10 cellular contexts compared by ENCODE assay signal in the genomic region with DNA sequence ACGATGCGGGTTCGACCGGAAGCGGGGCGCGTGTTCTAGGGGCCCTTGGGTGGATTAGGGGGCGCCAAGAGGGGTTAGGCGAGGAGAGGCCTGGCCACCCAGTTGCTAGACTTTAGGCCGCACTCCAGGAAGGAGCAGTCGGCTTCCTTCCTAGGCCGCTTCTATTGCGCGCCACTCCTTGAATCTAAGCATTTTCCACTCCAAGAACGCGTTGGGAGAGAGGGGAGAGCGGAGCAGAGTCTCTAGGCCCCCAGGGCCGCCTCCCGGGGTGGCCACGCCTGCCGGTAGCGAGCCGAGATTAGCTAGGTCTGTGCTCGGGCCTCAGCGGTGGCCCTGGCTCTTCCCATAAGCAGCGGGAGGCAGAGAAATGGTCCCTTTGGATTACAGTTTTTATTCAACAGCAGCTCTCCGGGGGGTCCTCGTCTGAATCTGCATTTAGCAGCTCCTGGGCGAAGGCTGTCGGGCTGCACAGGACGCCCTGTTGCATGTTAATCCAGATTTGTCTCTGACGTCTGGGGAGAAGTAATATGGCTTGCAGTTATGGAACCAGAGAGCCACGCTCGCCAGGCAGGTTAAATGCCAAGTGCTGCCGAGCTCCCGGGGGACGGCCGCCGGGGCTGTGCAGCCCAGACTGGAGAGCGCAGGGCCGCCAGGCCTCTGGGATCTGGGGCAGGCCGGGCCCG. TPM values are rescaled to one million over a fixed set of nuclear protein-coding genes. Genes with fewer than 3 reads are reported as not detected.
DNase-seq lines count a peak whose midpoint lies in the region; ATAC-seq and TF ChIP-seq lines count a peak whose summit lies in the region.
"Had no signal": no experiment of that assay in that cellular context is flagged by ENCODE, and none has a peak within 500 bp of the region (broad histone marks: within the 10 kb centered on the region; RNA-seq: fewer than 3 reads in every experiment).

No MANE protein-coding gene starts in this region.

- WGBS in thyroid gland, 2 donors = 29% methylated on average over 35 of the region's 43 CpGs; no CpG with 5 or more reads in 1 of the 2 donors

- H3K9me3 ChIP-seq in thyroid gland = no peaks in the 10 kb centered on the region

- peak; percentile 42; the same call in 1 of the 2 replicates for TF ChIP-seq EP300 in Ishikawa (IDR thresholded peaks at IDR 0.05; ENCODE audit: borderline replicate concordance)

- no peak for TF ChIP-seq RAD21 in Ishikawa (IDR thresholded peaks at IDR 0.05; ENCODE audit: low read depth)

- H3K36me3 ChIP-seq in thyroid gland = no peaks in the 10 kb centered on the region

- ATAC-seq in GM18861 (IDR thresholded peaks at IDR 0.05; ENCODE audit: unreplicated experiment) (no peak), SK-N-SH treated with all-trans-retinoic acid at 6 μM for 48 hours (no peak; the same call in 2 of the 3 replicates)
- ATAC-seq: activated naive CD4-positive, alpha-beta T cell treated with anti-CD3 and anti-CD28 coated beads, Interleukin-2, amount 50 U/mL, for 72 hours had no signal

- peaks cover 0 to 13% of the 10 kb centered on the region in 2 donors for H3K4me1 ChIP-seq in thyroid gland

- TF ChIP-seq POLR2A in erythroblast (IDR thresholded peaks at IDR 0.05; ENCODE audit: low read length) (no peak), thyroid gland (IDR thresholded peaks at IDR 0.05) (no peak)

- peak overlapping the region in 1 of 3 donors; percentile 13 for H3K4me3 ChIP-seq in thyroid gland (replicated peaks in 1 of 3)

- DNase-seq in erythroblast (lab: John Stamatoyannopoulos, UW) (peak; percentile 15 to 21), medulla oblongata (ENCODE audit: extremely low spot score) (peak; percentile 48), thyroid gland (no peak), NCI-H345 treated with DMSO at 0.1 percent for 48 hours (lab: John Stamatoyannopoulos, UW; ENCODE audit: unreplicated experiment) (no peak), GM13977 (ENCODE audit: low spot score) (no peak)
- DNase-seq: NCI-H1417 had no signal

- H3K27me3 ChIP-seq in thyroid gland = no peaks in the 10 kb centered on the region

- intact Hi-C loops in thyroid gland (cut with DNase I) = loop anchor here (10.0 kb wide), 1 partner anchor 248 kb away; no protein-coding TSS in a partner anchor

- TF ChIP-seq CTCF in thyroid gland (IDR thresholded peaks at IDR 0.05) (no peak), GM13977 (IDR thresholded peaks at IDR 0.05; ENCODE audit: extremely low read depth, insufficient read depth, missing control alignments) (no peak)

- H3K27ac ChIP-seq in thyroid gland = peak overlapping the region; percentile 59 to 73 (median 69)

- in situ Hi-C loops in GM13977 (cut with MboI; ENCODE audit: low pct_unique_long_range_greater_than_20kb, low sequenced_read_pairs, unreplicated experiment) = loop anchor here (25.0 kb wide), 1 partner anchor 141 kb away; no protein-coding TSS in a partner anchor

TF ChIP-seq in Ishikawa, 13 proteins besides CTCF, POLR2A, EP300 and RAD21:
- TF ChIP-seq FOXM1 (IDR thresholded peaks at IDR 0.05; ENCODE audit: borderline replicate concordance, low read depth) = peak; percentile 48; the same call in 1 of the 2 replicates
- no peak for TF ChIP-seq NFIC (IDR thresholded peaks at IDR 0.05)
- TF ChIP-seq, protein P1, sequence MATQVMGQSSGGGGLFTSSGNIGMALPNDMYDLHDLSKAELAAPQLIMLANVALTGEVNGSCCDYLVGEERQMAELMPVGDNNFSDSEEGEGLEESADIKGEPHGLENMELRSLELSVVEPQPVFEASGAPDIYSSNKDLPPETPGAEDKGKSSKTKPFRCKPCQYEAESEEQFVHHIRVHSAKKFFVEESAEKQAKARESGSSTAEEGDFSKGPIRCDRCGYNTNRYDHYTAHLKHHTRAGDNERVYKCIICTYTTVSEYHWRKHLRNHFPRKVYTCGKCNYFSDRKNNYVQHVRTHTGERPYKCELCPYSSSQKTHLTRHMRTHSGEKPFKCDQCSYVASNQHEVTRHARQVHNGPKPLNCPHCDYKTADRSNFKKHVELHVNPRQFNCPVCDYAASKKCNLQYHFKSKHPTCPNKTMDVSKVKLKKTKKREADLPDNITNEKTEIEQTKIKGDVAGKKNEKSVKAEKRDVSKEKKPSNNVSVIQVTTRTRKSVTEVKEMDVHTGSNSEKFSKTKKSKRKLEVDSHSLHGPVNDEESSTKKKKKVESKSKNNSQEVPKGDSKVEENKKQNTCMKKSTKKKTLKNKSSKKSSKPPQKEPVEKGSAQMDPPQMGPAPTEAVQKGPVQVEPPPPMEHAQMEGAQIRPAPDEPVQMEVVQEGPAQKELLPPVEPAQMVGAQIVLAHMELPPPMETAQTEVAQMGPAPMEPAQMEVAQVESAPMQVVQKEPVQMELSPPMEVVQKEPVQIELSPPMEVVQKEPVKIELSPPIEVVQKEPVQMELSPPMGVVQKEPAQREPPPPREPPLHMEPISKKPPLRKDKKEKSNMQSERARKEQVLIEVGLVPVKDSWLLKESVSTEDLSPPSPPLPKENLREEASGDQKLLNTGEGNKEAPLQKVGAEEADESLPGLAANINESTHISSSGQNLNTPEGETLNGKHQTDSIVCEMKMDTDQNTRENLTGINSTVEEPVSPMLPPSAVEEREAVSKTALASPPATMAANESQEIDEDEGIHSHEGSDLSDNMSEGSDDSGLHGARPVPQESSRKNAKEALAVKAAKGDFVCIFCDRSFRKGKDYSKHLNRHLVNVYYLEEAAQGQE (IDR thresholded peaks at IDR 0.05; ENCODE audit: low read depth) = no peak
- TF ChIP-seq TAF1 (IDR thresholded peaks at IDR 0.05; ENCODE audit: low read depth) = peak; percentile 31; the same call in 1 of the 2 replicates
- TF ChIP-seq TCF12 (IDR thresholded peaks at IDR 0.05; ENCODE audit: low read depth) = peak; percentile 35; the same call in 1 of the 2 replicates
- TF ChIP-seq, protein P2, sequence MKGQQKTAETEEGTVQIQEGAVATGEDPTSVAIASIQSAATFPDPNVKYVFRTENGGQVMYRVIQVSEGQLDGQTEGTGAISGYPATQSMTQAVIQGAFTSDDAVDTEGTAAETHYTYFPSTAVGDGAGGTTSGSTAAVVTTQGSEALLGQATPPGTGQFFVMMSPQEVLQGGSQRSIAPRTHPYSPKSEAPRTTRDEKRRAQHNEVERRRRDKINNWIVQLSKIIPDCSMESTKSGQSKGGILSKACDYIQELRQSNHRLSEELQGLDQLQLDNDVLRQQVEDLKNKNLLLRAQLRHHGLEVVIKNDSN (IDR thresholded peaks at IDR 0.05) = no peak
- no peak for TF ChIP-seq EGR1 (IDR thresholded peaks at IDR 0.05)
- TF ChIP-seq CEBPB (IDR thresholded peaks at IDR 0.05) = no peak
TF ChIP-seq in Ishikawa: peak in this region for 3.

TF ChIP-seq in SK-N-SH treated with all-trans-retinoic acid at 6 μM for 48 hours, 23 proteins besides CTCF, POLR2A, EP300 and RAD21 (continues in another document):
- TF ChIP-seq, protein P3, sequence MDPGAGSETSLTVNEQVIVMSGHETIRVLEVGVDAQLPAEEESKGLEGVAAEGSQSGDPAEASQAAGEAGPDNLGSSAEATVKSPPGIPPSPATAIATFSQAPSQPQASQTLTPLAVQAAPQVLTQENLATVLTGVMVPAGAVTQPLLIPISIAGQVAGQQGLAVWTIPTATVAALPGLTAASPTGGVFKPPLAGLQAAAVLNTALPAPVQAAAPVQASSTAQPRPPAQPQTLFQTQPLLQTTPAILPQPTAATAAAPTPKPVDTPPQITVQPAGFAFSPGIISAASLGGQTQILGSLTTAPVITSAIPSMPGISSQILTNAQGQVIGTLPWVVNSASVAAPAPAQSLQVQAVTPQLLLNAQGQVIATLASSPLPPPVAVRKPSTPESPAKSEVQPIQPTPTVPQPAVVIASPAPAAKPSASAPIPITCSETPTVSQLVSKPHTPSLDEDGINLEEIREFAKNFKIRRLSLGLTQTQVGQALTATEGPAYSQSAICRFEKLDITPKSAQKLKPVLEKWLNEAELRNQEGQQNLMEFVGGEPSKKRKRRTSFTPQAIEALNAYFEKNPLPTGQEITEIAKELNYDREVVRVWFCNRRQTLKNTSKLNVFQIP (CRISPR knock-in tag; IDR thresholded peaks at IDR 0.05; ENCODE audit: borderline replicate concordance, low read depth) = no peak
- TF ChIP-seq ISL1 (CRISPR knock-in tag; IDR thresholded peaks at IDR 0.05) (no peak), ZFP30 (CRISPR knock-in tag; IDR thresholded peaks at IDR 0.05) (no peak), ESRRG (CRISPR knock-in tag; IDR thresholded peaks at IDR 0.05) (no peak), OSR1 (CRISPR knock-in tag; IDR thresholded peaks at IDR 0.05) (no peak), ZFP3 (CRISPR knock-in tag; IDR thresholded peaks at IDR 0.05) (no peak), PPARA (CRISPR knock-in tag; IDR thresholded peaks at IDR 0.05; ENCODE audit: borderline replicate concordance) (no peak), ZNF565 (CRISPR knock-in tag; conservative IDR thresholded peaks at IDR 0.05; ENCODE audit: low read depth) (no peak), ZNF70 (CRISPR knock-in tag; IDR thresholded peaks at IDR 0.05) (no peak), TOX (CRISPR knock-in tag; IDR thresholded peaks at IDR 0.05; ENCODE audit: borderline replicate concordance) (no peak), ZNF8 (CRISPR knock-in tag; IDR thresholded peaks at IDR 0.05) (no peak), ZC3H10 (CRISPR knock-in tag; IDR thresholded peaks at IDR 0.05) (no peak), TCF4 (CRISPR knock-in tag; IDR thresholded peaks at IDR 0.05; ENCODE audit: borderline replicate concordance) (no peak), SNAI2 (CRISPR knock-in tag; IDR thresholded peaks at IDR 0.05) (no peak), RARB (CRISPR knock-in tag; IDR thresholded peaks at IDR 0.05) (no peak)
- TF ChIP-seq, protein P4, sequence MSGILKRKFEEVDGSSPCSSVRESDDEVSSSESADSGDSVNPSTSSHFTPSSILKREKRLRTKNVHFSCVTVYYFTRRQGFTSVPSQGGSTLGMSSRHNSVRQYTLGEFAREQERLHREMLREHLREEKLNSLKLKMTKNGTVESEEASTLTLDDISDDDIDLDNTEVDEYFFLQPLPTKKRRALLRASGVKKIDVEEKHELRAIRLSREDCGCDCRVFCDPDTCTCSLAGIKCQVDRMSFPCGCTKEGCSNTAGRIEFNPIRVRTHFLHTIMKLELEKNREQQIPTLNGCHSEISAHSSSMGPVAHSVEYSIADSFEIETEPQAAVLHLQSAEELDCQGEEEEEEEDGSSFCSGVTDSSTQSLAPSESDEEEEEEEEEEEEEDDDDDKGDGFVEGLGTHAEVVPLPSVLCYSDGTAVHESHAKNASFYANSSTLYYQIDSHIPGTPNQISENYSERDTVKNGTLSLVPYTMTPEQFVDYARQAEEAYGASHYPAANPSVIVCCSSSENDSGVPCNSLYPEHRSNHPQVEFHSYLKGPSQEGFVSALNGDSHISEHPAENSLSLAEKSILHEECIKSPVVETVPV (CRISPR knock-in tag; IDR thresholded peaks at IDR 0.05) = no peak

RNA-seq across cellular contexts. Expression of a gene that starts 11.4 kb away (rescaled TPM):
- total RNA-seq in thyroid gland = 10 to 100 TPM in 2 of 4 donors, 1 to 10 TPM in 2; 6.8 to 11.8 (median 9.4) TPM
- total RNA-seq: activated naive CD4-positive, alpha-beta T cell treated with anti-CD3 and anti-CD28 coated beads, Interleukin-2, amount 50 U/mL, for 72 hours had no signal

Comparison
In these comparisons a context has a peak if more than half of its experiments do, and no peak if none do; other contexts are left out.
1. DNase-seq: peak in erythroblast (2 of 2) and medulla oblongata (single experiment); none in thyroid gland (0 of 2), NCI-H345 treated with DMSO at 0.1 percent for 48 hours (single experiment) and GM13977 (single experiment).